ENCODE assay signal across 9 cellular contexts in genomic region chr10:97889461-97890265, GRCh38. TPM values are rescaled to one million over a fixed set of nuclear protein-coding genes. Genes with fewer than 3 reads are reported as not detected.
DNase-seq lines count a peak whose midpoint lies in the region; ATAC-seq and TF ChIP-seq lines count a peak whose summit lies in the region.
"Had no signal": no experiment of that assay in that cellular context is flagged by ENCODE, and none has a peak within 500 bp of the region (broad histone marks: within the 10 kb centered on the region; RNA-seq: fewer than 3 reads in every experiment).

No MANE protein-coding gene starts in this region.

- peaks cover 14% of the 10 kb centered on the region for H3K4me1 ChIP-seq in skeletal muscle satellite cell (ENCODE audit: control insufficient read depth, insufficient read depth, low read length)

- DNase-seq in NCI-H2029 (lab: John Stamatoyannopoulos, UW) = peak; percentile 10
- DNase-seq in NCI-H2029 treated with DMSO at 0.1 percent for 48 hours (lab: John Stamatoyannopoulos, UW) = no peak
- DNase-seq in fibroblast of gingiva (ENCODE audit: low read depth) = peak; percentile 15
- no peak for DNase-seq in stimulated activated naive CD4-positive, alpha-beta T cell treated with Interleukin-2 at 50 U/mL for 16 hours (lab: John Stamatoyannopoulos, UW)
- DNase-seq in stimulated activated CD8-positive, alpha-beta memory T cell treated with anti-CD3 and anti-CD28 coated beads, Interleukin-4, amount 100 ng/mL, for 48 hours = no peak

- no peaks in the 10 kb centered on the region for H3K9me3 ChIP-seq in skeletal muscle satellite cell (replicated peaks; ENCODE audit: low read length)

- H3K9ac ChIP-seq in skeletal muscle satellite cell (ENCODE audit: low read depth, low read length) = no peak overlapping the region

- H3K4me3 ChIP-seq in skeletal muscle satellite cell (ENCODE audit: low read length) = no peak overlapping the region

- peaks cover 23% of the 10 kb centered on the region for H3K27me3 ChIP-seq in skeletal muscle satellite cell (ENCODE audit: control insufficient read depth, insufficient read depth, low read length)

- peak overlapping the region; percentile 69 for H3K4me2 ChIP-seq in skeletal muscle satellite cell (ENCODE audit: low read length)

- ATAC-seq in HG03442 (IDR thresholded peaks at IDR 0.05; ENCODE audit: unreplicated experiment) = no peak

- H3K36me3 ChIP-seq in skeletal muscle satellite cell (ENCODE audit: insufficient read depth, low read length) = no peaks in the 10 kb centered on the region

TF ChIP-seq in PFSK-1, 5 proteins besides CTCF, POLR2A, EP300 and RAD21:
- TF ChIP-seq SIN3A (IDR thresholded peaks at IDR 0.05; ENCODE audit: borderline replicate concordance, insufficient read depth, low read length) (no peak), POLR2AphosphoS5 (IDR thresholded peaks at IDR 0.05; ENCODE audit: low read depth, low read length) (no peak), REST (IDR thresholded peaks at IDR 0.05; ENCODE audit: insufficient read depth in 1 of 2, low read depth in 2 of 2, low read length in 2 of 2) (0 out of 4 replicates have a peak, but pooled peaks of 1 of the 2 experiments have one; percentile 23), FOXP2 (optimal IDR thresholded peaks at IDR 0.05; ENCODE audit: borderline replicate concordance, extremely low read depth, extremely low read length, insufficient read depth) (peak; percentile 95)

RNA-seq across cellular contexts. Expression of gene GOLGA7B, which starts 40.0 kb away (rescaled TPM):
- 7.7 TPM for polyA plus RNA-seq in PFSK-1 (2012; ENCODE audit: insufficient read length, low read depth)
- under 0.01 TPM in 2 replicates for total RNA-seq in skeletal muscle satellite cell (2012; rRNA removed)
- total RNA-seq: skeletal muscle tissue had no signal

Comparison
In these comparisons a context has a peak if more than half of its experiments do, and no peak if none do; other contexts are left out.
1. DNase-seq: peak in NCI-H2029 (single experiment) and fibroblast of gingiva (single experiment); none in NCI-H2029 treated with DMSO at 0.1 percent for 48 hours (single experiment), stimulated activated naive CD4-positive, alpha-beta T cell treated with Interleukin-2 at 50 U/mL for 16 hours (single experiment) and stimulated activated CD8-positive, alpha-beta memory T cell treated with anti-CD3 and anti-CD28 coated beads, Interleukin-4, amount 100 ng/mL, for 48 hours (single experiment).